ENCODE assay signal across 1 cellular context in genomic region chr4:87017580-87018061, GRCh38.
A peak's percentile ranks its signal among the peaks of the same experiment; 100 is the strongest.
TF ChIP-seq lines count a peak whose summit lies in the region.

No MANE protein-coding gene starts in this region.

TF ChIP-seq in IMR-90, 13 proteins besides CTCF, POLR2A, EP300 and RAD21:
- no peak for TF ChIP-seq CHD1 (IDR thresholded peaks at IDR 0.05; ENCODE audit: low read depth, low read length)
- no peak for TF ChIP-seq MAFK (IDR thresholded peaks at IDR 0.05; ENCODE audit: low read depth, low read length)
- TF ChIP-seq RCOR1 (IDR thresholded peaks at IDR 0.05; ENCODE audit: insufficient replicate concordance, low read length): no peak
- peak; percentile 40; the same call in 1 of the 2 replicates for TF ChIP-seq FOS (IDR thresholded peaks at IDR 0.05; ENCODE audit: low read depth, low read length)
- peak; percentile 79 for TF ChIP-seq CEBPB (IDR thresholded peaks at IDR 0.05; ENCODE audit: low read depth, low read length)
- TF ChIP-seq SMC3 (IDR thresholded peaks at IDR 0.05; ENCODE audit: low read depth, low read length): peak; percentile 23; the same call in 1 of the 2 replicates
- TF ChIP-seq MAZ (IDR thresholded peaks at IDR 0.05; ENCODE audit: borderline replicate concordance, low read depth, low read length): no peak
- no peak for TF ChIP-seq NFE2L2 (IDR thresholded peaks at IDR 0.05; ENCODE audit: low read depth, low read length)
- TF ChIP-seq MXI1 (IDR thresholded peaks at IDR 0.05; ENCODE audit: borderline replicate concordance, low read depth, low read length): no peak
- TF ChIP-seq BHLHE40 (IDR thresholded peaks at IDR 0.05; ENCODE audit: low read depth, low read length): peak; percentile 19; the same call in 1 of the 2 replicates
- TF ChIP-seq ELK1 (IDR thresholded peaks at IDR 0.05; ENCODE audit: borderline replicate concordance, low read depth, low read length): no peak
- no peak for TF ChIP-seq RFX5 (IDR thresholded peaks at IDR 0.05; ENCODE audit: low read depth, low read length)
TF ChIP-seq in IMR-90: peak in this region for 4.
